9 cellular contexts compared by ENCODE assay signal in genomic region chr9:70902705-70903131, GRCh38.
DNase-seq lines count a peak whose midpoint lies in the region; ATAC-seq lines count a peak whose summit lies in the region.
"Had no signal": no experiment of that assay in that cellular context is flagged by ENCODE, and none has a peak within 500 bp of the region (broad histone marks: within the 10 kb centered on the region; RNA-seq: fewer than 3 reads in every experiment).

No MANE protein-coding gene starts in this region.

- H3K4me1 Mint-ChIP-seq in T-helper 17 cell: no peaks in the 10 kb centered on the region

- peak; percentile 72 for ATAC-seq in GM19452 (IDR thresholded peaks at IDR 0.05; ENCODE audit: unreplicated experiment)
- ATAC-seq in esophagus mucosa: peak; percentile 83
- ATAC-seq in T-helper 17 cell: no peak
- ATAC-seq: lower lobe of right lung had no signal

- no peak overlapping the region for H3K4me3 Mint-ChIP-seq in T-helper 17 cell

- H3K27me3 Mint-ChIP-seq in T-helper 17 cell: peaks cover 7% of the 10 kb centered on the region

- H3K36me3 Mint-ChIP-seq in T-helper 17 cell (ENCODE audit: low read depth): no peaks in the 10 kb centered on the region

- H3K27ac Mint-ChIP-seq in T-helper 17 cell: no peak overlapping the region

- DNase-seq in M059J (ENCODE audit: low read depth) (peak; percentile 90), retina (peak; percentile 72), T-helper 17 cell (no peak), NCI-H2107 treated with DMSO at 0.1 percent for 48 hours (lab: John Stamatoyannopoulos, UW; ENCODE audit: unreplicated experiment) (no peak), NCI-H345 treated with DMSO at 0.1 percent for 48 hours (lab: John Stamatoyannopoulos, UW; ENCODE audit: unreplicated experiment) (no peak), NCI-H774 (lab: John Stamatoyannopoulos, UW) (no peak)
- DNase-seq: lower lobe of right lung had no signal

- H3K9me3 ChIP-seq in T-helper 17 cell (ENCODE audit: control insufficient read depth, low read length, poor library complexity, severe bottlenecking): no peaks in the 10 kb centered on the region
- H3K9me3 ChIP-seq: lower lobe of right lung had no signal

Comparison
In these comparisons a context has a peak if more than half of its experiments do, and no peak if none do; other contexts are left out.
1. DNase-seq: peak in M059J (single experiment) and retina (single experiment); none in T-helper 17 cell (0 of 3), NCI-H2107 treated with DMSO at 0.1 percent for 48 hours (single experiment), NCI-H345 treated with DMSO at 0.1 percent for 48 hours (single experiment) and NCI-H774 (single experiment).